ENCODE assay signal across 25 cellular contexts in genomic region chr22:43642319-43642718, GRCh38.
DNase-seq lines count a peak whose midpoint lies in the region; ATAC-seq, FAIRE-seq and TF ChIP-seq lines count a peak whose summit lies in the region.
"Had no signal": no experiment of that assay in that cellular context is flagged by ENCODE, and none has a peak within 500 bp of the region (broad histone marks: within the 10 kb centered on the region; RNA-seq: fewer than 3 reads in every experiment).

No MANE protein-coding gene starts in this region.

- no peaks in the 10 kb centered on the region for H3K27me3 ChIP-seq in body of pancreas

- H3K9me3 ChIP-seq in body of pancreas: peaks cover 0 to 7% (median 0%) of the 10 kb centered on the region in 3 donors

- no peak overlapping the region for H3K27ac Mint-ChIP-seq in type B pancreatic cell
- H3K27ac Mint-ChIP-seq: B cell; CD8-positive, alpha-beta T cell had no signal

- H3K27ac ChIP-seq in body of pancreas: no peak overlapping the region
- H3K27ac ChIP-seq: 22Rv1, C4-2B, RWPE1 had no signal

- no peaks in the 10 kb centered on the region for H3K27me3 Mint-ChIP-seq in type B pancreatic cell

- peaks cover 6% of the 10 kb centered on the region for H3K9me3 Mint-ChIP-seq in type B pancreatic cell

- intact Hi-C loops in body of pancreas (cut with DNase I): no loop called here

- TF ChIP-seq CTCF in type B pancreatic cell (conservative IDR thresholded peaks at IDR 0.05) (no peak), body of pancreas (IDR thresholded peaks at IDR 0.05) (no peak)

- H3K4me3 Mint-ChIP-seq in type B pancreatic cell: no peak overlapping the region
- H3K4me3 Mint-ChIP-seq: B cell; CD8-positive, alpha-beta T cell had no signal

- peaks cover 5% of the 10 kb centered on the region for H3K36me3 Mint-ChIP-seq in type B pancreatic cell
- H3K36me3 Mint-ChIP-seq: CD8-positive, alpha-beta T cell had no signal

- H3K4me1 ChIP-seq in body of pancreas: no peaks in the 10 kb centered on the region

- H3K4me1 Mint-ChIP-seq in type B pancreatic cell (ENCODE audit: unreplicated experiment): no peaks in the 10 kb centered on the region
- H3K4me1 Mint-ChIP-seq: B cell had no signal

- 59 to 60% methylated on average over 3 of the region's 3 CpGs for WGBS in body of pancreas, 2 donors

- DNase-seq in DMS53 (lab: John Stamatoyannopoulos, UW) (peak; percentile 52), DMS53 treated with DMSO at 0.1 percent for 48 hours (lab: John Stamatoyannopoulos, UW; ENCODE audit: unreplicated experiment) (no peak), NCI-H2196 treated with DMSO at 0.1 percent for 48 hours (lab: John Stamatoyannopoulos, UW; ENCODE audit: unreplicated experiment) (peak; percentile 36), RPMI8226 (peak; percentile 35), type B pancreatic cell (ENCODE audit: extremely low spot score, unreplicated experiment) (peak; percentile 15), body of pancreas (no peak), frontal cortex (ENCODE audit: low spot score in 2 of 2) (no peak)
- DNase-seq: CD8-positive, alpha-beta T cell; DMS 273 treated with DMSO at 0.1 percent for 48 hours; DND-41; HCEC 1CT; KBM-7; NCI-H1105 treated with DMSO at 0.1 percent for 48 hours; NCI-H146; NCI-H1930; NCI-H2227 treated with DMSO at 0.1 percent for 48 hours; NCI-H82; SHP77 had no signal

- FAIRE-seq in frontal cortex (lab: Jason Lieb, UNC): no peak
- FAIRE-seq: GM12892, H1 had no signal

- no peak for ATAC-seq in body of pancreas
- no peak for ATAC-seq in GM21515 (IDR thresholded peaks at IDR 0.05; ENCODE audit: unreplicated experiment)
- ATAC-seq: CD8-positive, alpha-beta T cell had no signal

- H3K36me3 ChIP-seq in body of pancreas (replicated peaks in 1 of 2; ENCODE audit: insufficient read depth in 1 of 2, low read depth in 2 of 2): no peaks in the 10 kb centered on the region

- TF ChIP-seq POLR2A in body of pancreas (IDR thresholded peaks at IDR 0.05): no peak

- no peak overlapping the region for H3K4me3 ChIP-seq in body of pancreas

Comparison
In these comparisons a context has a peak if more than half of its experiments do, and no peak if none do; other contexts are left out.
1. DNase-seq: peak in DMS53 (single experiment), NCI-H2196 treated with DMSO at 0.1 percent for 48 hours (single experiment), RPMI8226 (single experiment) and type B pancreatic cell (single experiment); none in DMS53 treated with DMSO at 0.1 percent for 48 hours (single experiment), body of pancreas (0 of 4) and frontal cortex (0 of 2).